Comparison of ENCODE assay signal across 13 cellular contexts in genomic region chr5:53403291-53403690, GRCh38.
"Had no signal": no experiment of that assay in that cellular context is flagged by ENCODE, and none has a peak within 500 bp of the region (broad histone marks: within the 10 kb centered on the region; RNA-seq: fewer than 3 reads in every experiment).

No MANE protein-coding gene starts in this region.

- H2AFZ ChIP-seq: neural progenitor cell, parathyroid adenoma had no signal

- DNase-seq: activated CD4-positive, alpha-beta T cell treated with anti-CD3 and anti-CD28 coated beads, Interleukin-2, amount 10 ng/mL, durations not matched to agents 24 days and 14 days; activated CD8-positive, alpha-beta T cell treated with anti-CD3 and anti-CD28 coated beads for 36 hours; activated effector memory CD4-positive, alpha-beta T cell treated with Interleukin-2 at 50 U/mL for 16 hours; activated naive CD4-positive, alpha-beta T cell treated with anti-CD3 and anti-CD28 coated beads, Interleukin-2, amount 50 U/mL, for 16 hours; activated T-cell treated with anti-CD3 and anti-CD28 coated beads, Interleukin-2, amount 50 U/mL, for 1 hour; dorsolateral prefrontal cortex; naive thymus-derived CD4-positive, alpha-beta T cell; spleen; stimulated activated naive B cell treated with anti-CD40 and anti-IgM and Interleukin-4, amounts not matched to agents 10 μg/mL and 1 μg/mL and 100 μg/mL, for 72 hours had no signal

- H3K79me2 ChIP-seq: parathyroid adenoma had no signal

- H3K27ac ChIP-seq: ascending aorta, dorsolateral prefrontal cortex, neural progenitor cell, parathyroid adenoma, spleen had no signal

- H3K4me1 Mint-ChIP-seq: activated CD4-positive, alpha-beta T cell treated with anti-CD3 and anti-CD28 coated beads, Interleukin-2, amount 10 ng/mL, durations not matched to agents 24 days and 14 days; memory B cell; neural progenitor cell; stimulated activated naive B cell treated with anti-CD40 and anti-IgM and Interleukin-4, amounts not matched to agents 10 μg/mL and 1 μg/mL and 100 μg/mL, for 72 hours had no signal

- H3K9ac ChIP-seq: neural progenitor cell, parathyroid adenoma had no signal

- H3K4me3 ChIP-seq: ascending aorta, dorsolateral prefrontal cortex, neural progenitor cell, spleen had no signal

- H3K27ac Mint-ChIP-seq: activated CD4-positive, alpha-beta T cell treated with anti-CD3 and anti-CD28 coated beads, Interleukin-2, amount 10 ng/mL, durations not matched to agents 24 days and 14 days; activated CD8-positive, alpha-beta T cell treated with anti-CD3 and anti-CD28 coated beads for 36 hours; memory B cell; naive thymus-derived CD4-positive, alpha-beta T cell; neural progenitor cell; stimulated activated naive B cell treated with anti-CD40 and anti-IgM and Interleukin-4, amounts not matched to agents 10 μg/mL and 1 μg/mL and 100 μg/mL, for 72 hours had no signal

- H3K4me2 ChIP-seq: neural progenitor cell had no signal

- H3K4me3 Mint-ChIP-seq: activated CD4-positive, alpha-beta T cell treated with anti-CD3 and anti-CD28 coated beads, Interleukin-2, amount 10 ng/mL, durations not matched to agents 24 days and 14 days; activated CD8-positive, alpha-beta T cell treated with anti-CD3 and anti-CD28 coated beads for 36 hours; memory B cell; naive thymus-derived CD4-positive, alpha-beta T cell; neural progenitor cell; stimulated activated naive B cell treated with anti-CD40 and anti-IgM and Interleukin-4, amounts not matched to agents 10 μg/mL and 1 μg/mL and 100 μg/mL, for 72 hours had no signal

- H3K36me3 Mint-ChIP-seq: memory B cell; naive thymus-derived CD4-positive, alpha-beta T cell; neural progenitor cell; stimulated activated naive B cell treated with anti-CD40 and anti-IgM and Interleukin-4, amounts not matched to agents 10 μg/mL and 1 μg/mL and 100 μg/mL, for 72 hours had no signal

- H3K9me3 ChIP-seq: ascending aorta, spleen had no signal

- H3K4me1 ChIP-seq: neural progenitor cell, parathyroid adenoma, spleen had no signal

- H3K27me3 ChIP-seq: ascending aorta, neural progenitor cell had no signal

- H3K9me3 Mint-ChIP-seq: activated CD4-positive, alpha-beta T cell treated with anti-CD3 and anti-CD28 coated beads, Interleukin-2, amount 10 ng/mL, durations not matched to agents 24 days and 14 days; activated CD8-positive, alpha-beta T cell treated with anti-CD3 and anti-CD28 coated beads for 36 hours; memory B cell; naive thymus-derived CD4-positive, alpha-beta T cell; neural progenitor cell; stimulated activated naive B cell treated with anti-CD40 and anti-IgM and Interleukin-4, amounts not matched to agents 10 μg/mL and 1 μg/mL and 100 μg/mL, for 72 hours had no signal

- H3K36me3 ChIP-seq: ascending aorta, neural progenitor cell, spleen had no signal
